19 cellular contexts compared by ENCODE assay signal in the genomic region with DNA sequence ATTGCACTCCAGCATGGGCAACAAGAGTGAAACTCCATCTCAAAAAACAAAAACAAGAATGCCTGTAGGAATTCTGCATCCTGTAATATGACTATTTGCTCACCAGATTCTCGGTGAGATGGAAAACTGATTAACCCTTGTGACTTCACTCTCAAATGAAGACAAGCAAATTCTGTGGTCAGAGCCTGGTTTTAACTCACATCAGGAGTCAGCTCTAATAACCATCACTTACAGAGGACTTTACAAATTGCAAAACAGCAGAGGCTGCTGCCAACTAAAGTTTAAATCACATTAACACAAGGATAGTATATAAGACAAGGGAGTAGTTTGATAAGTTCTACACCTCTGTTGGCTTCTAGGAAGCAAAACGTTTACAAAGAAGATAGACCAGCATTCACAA. TPM values are rescaled to one million over a fixed set of nuclear protein-coding genes. Genes with fewer than 3 reads are reported as not detected.
DNase-seq lines count a peak whose midpoint lies in the region; ATAC-seq and TF ChIP-seq lines count a peak whose summit lies in the region.
"Had no signal": no experiment of that assay in that cellular context is flagged by ENCODE, and none has a peak within 500 bp of the region (broad histone marks: within the 10 kb centered on the region; RNA-seq: fewer than 3 reads in every experiment).

No MANE protein-coding gene starts in this region.

- no peak for TF ChIP-seq CTCF in fibroblast of villous mesenchyme (IDR thresholded peaks at IDR 0.05; ENCODE audit: insufficient read depth, low read depth, low read length)
- TF ChIP-seq CTCF in foreskin keratinocyte (conservative IDR thresholded peaks at IDR 0.05), result no peak

- H3K27ac ChIP-seq in foreskin keratinocyte, result no peak overlapping the region
- H3K27ac ChIP-seq: GM23248 had no signal

- H3K4me1 Mint-ChIP-seq in T-helper 17 cell, result peaks cover 13% of the 10 kb centered on the region

- no peaks in the 10 kb centered on the region for H3K36me3 Mint-ChIP-seq in T-helper 17 cell (ENCODE audit: low read depth)

- no peaks in the 10 kb centered on the region for H3K9me3 ChIP-seq in T-helper 17 cell (ENCODE audit: control insufficient read depth, low read length, poor library complexity, severe bottlenecking)
- H3K9me3 ChIP-seq: Caco-2 had no signal

- H3K4me3 Mint-ChIP-seq in T-helper 17 cell, result no peak overlapping the region
- H3K4me3 Mint-ChIP-seq: CD4-positive, alpha-beta memory T cell had no signal

- H3K27me3 Mint-ChIP-seq in T-helper 17 cell, result peaks cover 6% of the 10 kb centered on the region

- peak overlapping the region; percentile 99 for H3K27ac Mint-ChIP-seq in T-helper 17 cell

- H3K4me1 ChIP-seq in foreskin keratinocyte, result no peaks in the 10 kb centered on the region

- peaks cover 16% of the 10 kb centered on the region for H3K27me3 ChIP-seq in foreskin keratinocyte

- no peak for ATAC-seq in T-helper 17 cell
- ATAC-seq in foreskin keratinocyte, result no peak

- peak; percentile 91 to 94 for DNase-seq in NCI-H526 (lab: John Stamatoyannopoulos, UW)
- DNase-seq in T-helper 17 cell, result no peak
- DNase-seq in amniotic epithelial cell (ENCODE audit: low read depth), result peak; percentile 77
- peak; percentile 4 for DNase-seq in fibroblast of villous mesenchyme (ENCODE audit: low read depth)
- DNase-seq in foreskin keratinocyte, result no peak
- no peak for DNase-seq in COLO829 (ENCODE audit: low spot score)
- no peak for DNase-seq in effector CD4-positive, alpha-beta T cell
- DNase-seq in NCI-H82 treated with DMSO at 0.1 percent for 48 hours (lab: John Stamatoyannopoulos, UW; ENCODE audit: unreplicated experiment), result no peak
- DNase-seq: 8988T; C1 segment of cervical spinal cord; Caco-2; CD4-positive, alpha-beta memory T cell; DMS153; DND-41; GM23248; H7; HCEC 1CT had no signal

- no peak overlapping the region for H3K4me3 ChIP-seq in fibroblast of villous mesenchyme (ENCODE audit: low read depth, low read length)
- H3K4me3 ChIP-seq: GM23248 had no signal

RNA-seq across cellular contexts. Expression of gene FAM163A, which starts 35.7 kb away (rescaled TPM):
- total RNA-seq in T-helper 17 cell (under 1 TPM in 1 of 2 donors, not detected in 1; 0.10 TPM), fibroblast of villous mesenchyme (under 0.01 TPM in 2 replicates), foreskin keratinocyte (not detected in 2 replicates)
- not detected in 2 replicates for polyA plus RNA-seq in foreskin keratinocyte
- total RNA-seq: A673, Caco-2, GM23248 had no signal
- polyA plus RNA-seq: BJ, GM23248 had no signal

Comparison
In these comparisons a context has a peak if more than half of its experiments do, and no peak if none do; other contexts are left out.
1. DNase-seq: peak in NCI-H526 (2 of 2), amniotic epithelial cell (single experiment) and fibroblast of villous mesenchyme (single experiment); none in T-helper 17 cell (0 of 3), foreskin keratinocyte (0 of 2), COLO829 (single experiment), effector CD4-positive, alpha-beta T cell (single experiment) and NCI-H82 treated with DMSO at 0.1 percent for 48 hours (single experiment).